ENCODE assay signal across 7 cellular contexts in the genomic region with DNA sequence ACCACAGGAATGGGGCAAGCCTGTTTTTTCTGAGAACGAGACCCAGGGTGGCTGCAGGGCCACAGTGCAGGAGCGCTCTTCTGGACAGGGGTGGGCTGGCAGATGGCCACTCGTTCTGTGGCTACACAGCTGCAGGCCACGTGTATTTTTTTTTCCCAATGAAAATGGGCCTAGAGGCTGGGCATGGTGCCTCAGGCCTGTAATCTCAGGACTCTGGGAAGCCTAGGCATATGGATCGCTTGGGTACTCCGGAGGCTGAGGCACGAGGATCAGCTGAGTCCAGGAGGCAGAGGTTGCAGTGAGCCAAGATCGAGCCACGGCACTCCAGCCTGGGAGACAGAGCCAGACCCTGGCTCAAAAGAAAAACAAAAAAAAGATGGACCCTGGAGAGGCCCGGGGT. TPM values are rescaled to one million over a fixed set of nuclear protein-coding genes. Genes with fewer than 3 reads are reported as not detected.
A peak's percentile ranks its signal among the peaks of the same experiment; 100 is the strongest.
DNase-seq lines count a peak whose midpoint lies in the region; ATAC-seq and TF ChIP-seq lines count a peak whose summit lies in the region.

No MANE protein-coding gene starts in this region.

- H3K9me3 Mint-ChIP-seq in stimulated activated naive B cell treated with anti-CD40 and anti-IgM and Interleukin-4, amounts not matched to agents 10 μg/mL and 1 μg/mL and 100 μg/mL, for 72 hours = no peaks in the 10 kb centered on the region

- ATAC-seq in RWPE2 (ENCODE audit: low read depth) (no peak; the same call in 2 of the 3 replicates), HG03439 (IDR thresholded peaks at IDR 0.05; ENCODE audit: unreplicated experiment) (no peak)
- ATAC-seq in stimulated activated naive B cell treated with anti-CD40 and anti-IgM and Interleukin-4, amounts not matched to agents 10 μg/mL and 1 μg/mL and 100 μg/mL, for 72 hours (replicated peaks) = no peak

- 0 out of 2 replicates have a peak, but pooled peaks cover 3% of the 10 kb centered on the region for H3K4me1 ChIP-seq in GM23248 (ENCODE audit: insufficient read depth)
- no peaks in the 10 kb centered on the region for H3K4me1 ChIP-seq in RWPE2 (ENCODE audit: insufficient read depth, poor library complexity, severe bottlenecking)
- H3K4me1 ChIP-seq in cardiac muscle cell (ENCODE audit: low read depth) = no peaks in the 10 kb centered on the region

- DNase-seq in GM23248 = peak; percentile 61
- DNase-seq in RWPE2 (ENCODE audit: low spot score) = no peak
- peak in 1 of 2 donors; percentile 38 for DNase-seq in cardiac muscle cell (ENCODE audit: low read depth in 1 of 2, low spot score in 1 of 2)
- no peak for DNase-seq in stimulated activated naive B cell treated with anti-CD40 and anti-IgM and Interleukin-4, amounts not matched to agents 10 μg/mL and 1 μg/mL and 100 μg/mL, for 72 hours
- DNase-seq in amniotic stem cell (lab: John Stamatoyannopoulos, UW) = no peak
- DNase-seq in NCI-H1105 (lab: John Stamatoyannopoulos, UW) = no peak

- no peaks in the 10 kb centered on the region for H3K9me3 ChIP-seq in GM23248 (ENCODE audit: low read depth)
- no peaks in the 10 kb centered on the region for H3K9me3 ChIP-seq in RWPE2 (ENCODE audit: severe bottlenecking)
- no peaks in the 10 kb centered on the region for H3K9me3 ChIP-seq in cardiac muscle cell (ENCODE audit: low read depth)

- H3K79me2 ChIP-seq in GM23248 (ENCODE audit: insufficient read depth) = peaks cover 74% of the 10 kb centered on the region

- H3K27ac ChIP-seq in GM23248 (peak overlapping the region; percentile 57), RWPE2 (ENCODE audit: poor library complexity, severe bottlenecking) (no peak overlapping the region), cardiac muscle cell (no peak overlapping the region)

- peak overlapping the region; percentile 65 for H2AFZ ChIP-seq in GM23248

- H3K27ac Mint-ChIP-seq in stimulated activated naive B cell treated with anti-CD40 and anti-IgM and Interleukin-4, amounts not matched to agents 10 μg/mL and 1 μg/mL and 100 μg/mL, for 72 hours = peak overlapping the region; percentile 87

- H3K36me3 Mint-ChIP-seq in stimulated activated naive B cell treated with anti-CD40 and anti-IgM and Interleukin-4, amounts not matched to agents 10 μg/mL and 1 μg/mL and 100 μg/mL, for 72 hours = peaks cover 14 to 22% of the 10 kb centered on the region in 2 donors

- H3K27me3 Mint-ChIP-seq in stimulated activated naive B cell treated with anti-CD40 and anti-IgM and Interleukin-4, amounts not matched to agents 10 μg/mL and 1 μg/mL and 100 μg/mL, for 72 hours = no peaks in the 10 kb centered on the region

- H3K9ac ChIP-seq in GM23248 = peak overlapping the region; percentile 73

- no peaks in the 10 kb centered on the region for H3K27me3 ChIP-seq in GM23248 (replicated peaks; ENCODE audit: insufficient read depth)
- no peaks in the 10 kb centered on the region for H3K27me3 ChIP-seq in RWPE2 (ENCODE audit: insufficient read depth, poor library complexity, severe bottlenecking)
- H3K27me3 ChIP-seq in cardiac muscle cell = no peaks in the 10 kb centered on the region

- TF ChIP-seq CTCF in RWPE2 (IDR thresholded peaks at IDR 0.05; ENCODE audit: poor library complexity, severe bottlenecking) (no peak), cardiac muscle cell (IDR thresholded peaks at IDR 0.05; ENCODE audit: low read depth, low read length) (no peak)

- H3K4me1 Mint-ChIP-seq in stimulated activated naive B cell treated with anti-CD40 and anti-IgM and Interleukin-4, amounts not matched to agents 10 μg/mL and 1 μg/mL and 100 μg/mL, for 72 hours = peaks cover 4 to 32% of the 10 kb centered on the region in 2 donors

- WGBS in GM23248 (ENCODE audit: low coverage in 1 of 2, low lambda C conversion rate in 2 of 2, missing lambda C conversion rate in 2 of 2), 2 experiments = 8 to 11% methylated on average over 9 to 10 of the region's 10 CpGs

- no peaks in the 10 kb centered on the region; the same call in 1 of the 2 replicates for H3K36me3 ChIP-seq in GM23248 (ENCODE audit: low read depth)
- H3K36me3 ChIP-seq in RWPE2 (ENCODE audit: low read depth) = no peaks in the 10 kb centered on the region
- no peaks in the 10 kb centered on the region for H3K36me3 ChIP-seq in cardiac muscle cell

- H3K4me2 ChIP-seq in GM23248 (ENCODE audit: unreplicated experiment) = peak overlapping the region; percentile 76

- peak overlapping the region; percentile 90 to 96 for H3K4me3 Mint-ChIP-seq in stimulated activated naive B cell treated with anti-CD40 and anti-IgM and Interleukin-4, amounts not matched to agents 10 μg/mL and 1 μg/mL and 100 μg/mL, for 72 hours

- in situ Hi-C loops in GM23248 (cut with MboI) = no loop called here

- peak overlapping the region; percentile 72 for H3K4me3 ChIP-seq in GM23248
- peak overlapping the region; percentile 31 for H3K4me3 ChIP-seq in RWPE2 (ENCODE audit: severe bottlenecking)
- H3K4me3 ChIP-seq in cardiac muscle cell = peak overlapping the region; percentile 75

- no peaks in the 10 kb centered on the region for H3F3A ChIP-seq in GM23248 (ENCODE audit: insufficient read depth)

- H4K20me1 ChIP-seq in GM23248 (ENCODE audit: insufficient read depth) = no peaks in the 10 kb centered on the region

- no peaks in the 10 kb centered on the region for H3K9me2 ChIP-seq in GM23248 (ENCODE audit: insufficient read depth)

RNA-seq across cellular contexts. Expression of gene UNKL, which starts 6.8 kb away (rescaled TPM):
- total RNA-seq in GM23248 (2014; rRNA removed; shearing (Covaris generic)) = 13.0 and 15.3 TPM in 2 replicates
- 6.1 and 8.2 TPM in 2 replicates for polyA plus RNA-seq in GM23248 (2016; fragmentation: Nextera tagmentation; extraction: Ambion mirVana)
- total RNA-seq in cardiac muscle cell = 19.5 and 35.7 TPM in 2 replicates
- polyA plus RNA-seq in cardiac muscle cell = 16.5 and 20.5 TPM in 2 replicates

RNA-seq across cellular contexts. Expression of gene UQCC4, which starts 12.8 kb away (rescaled TPM):
- 11.3 and 19.5 TPM in 2 replicates for total RNA-seq in GM23248 (2014; rRNA removed; shearing (Covaris generic))
- 26.0 and 27.1 TPM in 2 replicates for polyA plus RNA-seq in GM23248 (2016; fragmentation: Nextera tagmentation; extraction: Ambion mirVana)
- total RNA-seq in cardiac muscle cell = 14.3 and 18.6 TPM in 2 replicates
- polyA plus RNA-seq in cardiac muscle cell = 24.6 and 36.2 TPM in 2 replicates

RNA-seq across cellular contexts. Expression of gene PERCC1, which starts 23.1 kb away (rescaled TPM):
- total RNA-seq in GM23248 (2014; rRNA removed; shearing (Covaris generic)) = not detected in 2 replicates
- not detected in 2 replicates for polyA plus RNA-seq in GM23248 (2016; fragmentation: Nextera tagmentation; extraction: Ambion mirVana)
- 0.18 TPM in 1 of 2 replicates, not detected in the other for total RNA-seq in cardiac muscle cell
- polyA plus RNA-seq in cardiac muscle cell = not detected in 2 replicates

RNA-seq across cellular contexts. Expression of gene CCDC154, which starts 36.6 kb away (rescaled TPM):
- not detected in 2 replicates for total RNA-seq in GM23248 (2014; rRNA removed; shearing (Covaris generic))
- polyA plus RNA-seq in GM23248 (2016; fragmentation: Nextera tagmentation; extraction: Ambion mirVana) = 0.09 and 0.18 TPM in 2 replicates
- total RNA-seq in cardiac muscle cell = 0.32 and 1.5 TPM in 2 replicates
- 0.49 and 0.64 TPM in 2 replicates for polyA plus RNA-seq in cardiac muscle cell

RNA-seq across cellular contexts. Expression of gene GNPTG, which starts 56.0 kb away (rescaled TPM):
- total RNA-seq in GM23248 (2014; rRNA removed; shearing (Covaris generic)) = 52.4 and 85.8 TPM in 2 replicates
- polyA plus RNA-seq in GM23248 (2016; fragmentation: Nextera tagmentation; extraction: Ambion mirVana) (99.9 and 109 TPM in 2 replicates), cardiac muscle cell (42.5 and 57.0 TPM in 2 replicates)
- 60.3 and 62.7 TPM in 2 replicates for total RNA-seq in cardiac muscle cell
